In the genomic region with DNA sequence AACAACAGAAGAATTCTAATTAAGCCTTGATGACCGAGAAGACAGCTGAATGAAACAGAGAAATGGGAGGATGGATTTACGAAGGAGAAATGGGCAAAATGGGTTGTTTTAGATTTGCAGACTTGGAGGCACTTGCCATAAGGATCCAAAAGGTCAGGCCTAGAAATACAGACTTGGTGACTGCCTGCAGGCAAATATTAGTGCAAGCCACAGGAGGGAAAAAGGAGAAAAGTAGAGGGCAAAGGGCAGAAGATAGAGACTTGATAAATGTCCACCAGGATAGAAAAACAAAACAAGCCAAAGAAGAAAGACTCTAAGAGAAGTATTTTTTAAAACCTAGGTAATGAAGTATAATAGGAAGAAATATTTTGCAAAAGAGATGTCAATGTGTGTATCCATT, we compare ENCODE assay signal across 29 cellular contexts. TPM values are rescaled to one million over a fixed set of nuclear protein-coding genes. Genes with fewer than 3 reads are reported as not detected.
DNase-seq lines count a peak whose midpoint lies in the region; ATAC-seq, FAIRE-seq and TF ChIP-seq lines count a peak whose summit lies in the region.
"Had no signal": no experiment of that assay in that cellular context is flagged by ENCODE, and none has a peak within 500 bp of the region (broad histone marks: within the 10 kb centered on the region; RNA-seq: fewer than 3 reads in every experiment).

No MANE protein-coding gene starts in this region.

- H4K12ac ChIP-seq in trophoblast cell (ENCODE audit: low read depth, low read length), result no peak overlapping the region

- H3K4me3 ChIP-seq in HEK293 (ENCODE audit: low read depth, low read length) (no peak overlapping the region), Panc1 (ENCODE audit: low read depth in 2 of 2, low read length in 2 of 2) (no peak overlapping the region), keratinocyte (ENCODE audit: control insufficient read depth in 2 of 3, extremely low read depth in 1 of 3, insufficient read depth in 2 of 3, low read depth in 1 of 3, low read length in 3 of 3) (no peak overlapping the region), trophoblast cell (ENCODE audit: low read depth, low read length) (no peak overlapping the region), left lung (no peak overlapping the region)
- H3K4me3 ChIP-seq: adrenal gland, BLaER1, heart right ventricle, MG63, Peyer's patch, prostate gland, sigmoid colon, tibial artery had no signal

- no peaks in the 10 kb centered on the region for H4K20me1 ChIP-seq in keratinocyte (ENCODE audit: control insufficient read depth, extremely low read depth, insufficient read depth, low read length)
- H4K20me1 ChIP-seq: BLaER1 had no signal

- H2BK5ac ChIP-seq in trophoblast cell (ENCODE audit: low read depth, low read length, poor library complexity), result no peak overlapping the region

- FAIRE-seq in keratinocyte (lab: Jason Lieb, UNC), result peak; percentile 34

- no peak overlapping the region for H2BK12ac ChIP-seq in trophoblast cell (ENCODE audit: low read length)

- H2AFZ ChIP-seq in keratinocyte (ENCODE audit: control insufficient read depth, low read length) (no peak overlapping the region), trophoblast cell (ENCODE audit: insufficient read depth, low read length, poor library complexity) (no peak overlapping the region)

- H3K14ac ChIP-seq in trophoblast cell (ENCODE audit: low read length), result no peak overlapping the region

- H3K4me2 ChIP-seq in keratinocyte (ENCODE audit: control insufficient read depth, extremely low read depth, insufficient read depth, low read depth, low read length) (no peak overlapping the region), trophoblast cell (ENCODE audit: low read length) (peak overlapping the region; percentile 16)
- H3K4me2 ChIP-seq: BLaER1 had no signal

- no peak for TF ChIP-seq CTCF in HEK293 (tag by site-specific recombination; IDR thresholded peaks at IDR 0.05)
- TF ChIP-seq CTCF in Panc1 (IDR thresholded peaks at IDR 0.05), result no peak
- no peak for TF ChIP-seq CTCF in keratinocyte (optimal IDR thresholded peaks at IDR 0.05 in 1 of 3, IDR thresholded peaks at IDR 0.05 in 1 of 3, conservative IDR thresholded peaks at IDR 0.05 in 1 of 3; ENCODE audit: extremely low read depth in 1 of 3, insufficient read depth in 2 of 3, low read length in 3 of 3)
- no peak for TF ChIP-seq CTCF in left lung (IDR thresholded peaks at IDR 0.05)

- no peak overlapping the region for H3K23ac ChIP-seq in trophoblast cell (ENCODE audit: low read length)

- POLR2A ChIA-PET in HEK293 (lab: Yijun Ruan, JAX), result no interaction called here
- POLR2A ChIA-PET in Panc1 (lab: Charles Lee), result no interaction called here

- dilution Hi-C loops in keratinocyte (cut with MboI; ENCODE audit: extremely low pct_ligation_motif_present, low sequenced_read_pairs), result no loop called here

- H3K79me2 ChIP-seq in keratinocyte (ENCODE audit: control insufficient read depth, insufficient read depth, low read length), result no peaks in the 10 kb centered on the region
- no peaks in the 10 kb centered on the region for H3K79me2 ChIP-seq in trophoblast cell (ENCODE audit: control insufficient read depth, insufficient read depth, low read length, poor library complexity)

- CTCF ChIA-PET in HEK293 (lab: Yijun Ruan, JAX), result interaction anchor here (0.7 to 1.1 kb wide), 2 partner anchors 135 to 166 kb away, joined by 3 to 4 read pairs; no protein-coding TSS in a partner anchor
- CTCF ChIA-PET in Panc1 (lab: Charles Lee), result no interaction called here

- H3K4ac ChIP-seq in trophoblast cell (ENCODE audit: low read depth, low read length), result no peak overlapping the region

- H3K9me3 ChIP-seq in HEK293 (ENCODE audit: control insufficient read depth, insufficient read depth, low read depth, low read length) (no peaks in the 10 kb centered on the region), Panc1 (ENCODE audit: control insufficient read depth, insufficient read depth, low read depth, low read length) (no peaks in the 10 kb centered on the region), keratinocyte (ENCODE audit: control insufficient read depth, low read depth, low read length) (no peaks in the 10 kb centered on the region), trophoblast cell (ENCODE audit: insufficient read depth, low read depth, low read length) (no peaks in the 10 kb centered on the region), left lung (no peaks in the 10 kb centered on the region)
- H3K9me3 ChIP-seq: adrenal gland, BLaER1, heart right ventricle, MG63, Peyer's patch, prostate gland, sigmoid colon, tibial artery had no signal

- no TSS peak for BruUV-seq in Panc1 (replicated peaks; lab: Mats Ljungman, UMichigan)

- intact Hi-C loops in Panc1 (cut with micrococcal nuclease; ENCODE audit: unreplicated experiment) (no loop called here), left lung (cut with DNase I) (no loop called here)

- no peak overlapping the region for H3K9ac ChIP-seq in keratinocyte (ENCODE audit: control insufficient read depth, extremely low read depth, insufficient read depth, low read length)
- H3K9ac ChIP-seq in trophoblast cell (ENCODE audit: low read length), result no peak overlapping the region
- H3K9ac ChIP-seq: BLaER1 had no signal

- H3K79me1 ChIP-seq in trophoblast cell (ENCODE audit: low read length), result peaks cover 7% of the 10 kb centered on the region

- H2BK120ac ChIP-seq in trophoblast cell (ENCODE audit: insufficient read depth, low read length, poor library complexity), result no peak overlapping the region

- H4K91ac ChIP-seq in trophoblast cell (ENCODE audit: low read depth, low read length), result no peak overlapping the region

- H3K18ac ChIP-seq in trophoblast cell (ENCODE audit: low read length), result no peak overlapping the region

- in situ Hi-C loops in Panc1 (cut with HindIII; ENCODE audit: low pct_unique_long_range_greater_than_20kb, low sequenced_read_pairs), result no loop called here

- H3K27ac ChIP-seq in HEK293 (ENCODE audit: extremely low read depth, low read depth, low read length) (0 out of 2 replicates have a peak overlapping the region, but pooled peaks have one; percentile 10), Panc1 (ENCODE audit: low read length) (peak overlapping the region; percentile 55; the same call in 1 of the 2 replicates), keratinocyte (ENCODE audit: control insufficient read depth, insufficient read depth, low read length) (no peak overlapping the region), trophoblast cell (ENCODE audit: low read depth, low read length) (peak overlapping the region; percentile 78), left lung (no peak overlapping the region)
- H3K27ac ChIP-seq: adrenal gland, BLaER1, Peyer's patch, prostate gland, sigmoid colon, tibial artery had no signal

- no peak overlapping the region for H4K8ac ChIP-seq in trophoblast cell (ENCODE audit: low read depth, low read length)

- H3K4me1 ChIP-seq in HEK293 (ENCODE audit: control insufficient read depth, insufficient read depth, low read length) (peaks cover 15% of the 10 kb centered on the region), Panc1 (ENCODE audit: control insufficient read depth, insufficient read depth, low read length) (peaks cover 11% of the 10 kb centered on the region), keratinocyte (ENCODE audit: control insufficient read depth, extremely low read depth, insufficient read depth, low read length) (no peaks in the 10 kb centered on the region), trophoblast cell (ENCODE audit: control insufficient read depth in 1 of 2, insufficient read depth in 2 of 2, low read length in 2 of 2) (peaks cover 0 to 2% of the 10 kb centered on the region in 2 experiments), left lung (no peaks in the 10 kb centered on the region)
- H3K4me1 ChIP-seq: adrenal gland, prostate gland, tibial artery had no signal

- H3K36me3 ChIP-seq in HEK293 (ENCODE audit: control insufficient read depth in 2 of 2, insufficient read depth in 1 of 2, low read length in 2 of 2) (peaks cover 0 to 4% of the 10 kb centered on the region in 2 experiments; a peak in 1 of 3 replicates), Panc1 (ENCODE audit: control insufficient read depth, insufficient read depth, low read length) (peaks cover 6% of the 10 kb centered on the region; the same call in 1 of the 2 replicates), keratinocyte (ENCODE audit: control insufficient read depth in 2 of 2, extremely low read depth in 1 of 2, insufficient read depth in 2 of 2, low read length in 2 of 2) (no peaks in the 10 kb centered on the region), trophoblast cell (ENCODE audit: control insufficient read depth in 1 of 2, insufficient read depth in 2 of 2, low read length in 2 of 2) (peaks cover 0 to 2% of the 10 kb centered on the region in 2 experiments), left lung (no peaks in the 10 kb centered on the region)
- H3K36me3 ChIP-seq: adrenal gland, Peyer's patch, prostate gland, sigmoid colon, tibial artery had no signal

- no peaks in the 10 kb centered on the region for H3K27me3 ChIP-seq in Panc1 (ENCODE audit: control insufficient read depth, insufficient read depth, low read length)
- no peaks in the 10 kb centered on the region for H3K27me3 ChIP-seq in keratinocyte (ENCODE audit: control insufficient read depth, extremely low read depth, insufficient read depth, low read length)
- no peaks in the 10 kb centered on the region for H3K27me3 ChIP-seq in trophoblast cell (ENCODE audit: insufficient read depth, low read length)
- no peaks in the 10 kb centered on the region for H3K27me3 ChIP-seq in left lung
- H3K27me3 ChIP-seq: adrenal gland, BLaER1, heart right ventricle, MG63, Peyer's patch, sigmoid colon, tibial artery had no signal

- DNase-seq in Panc1 (ENCODE audit: low read depth, low spot score) (no peak), keratinocyte (ENCODE audit: low read depth, low spot score) (no peak), trophoblast cell (peak in 1 of 2 donors; percentile 15), left lung (no peak)
- DNase-seq: activated CD8-positive, alpha-beta memory T cell treated with anti-CD3 and anti-CD28 coated beads, Interleukin-2, amount 50 U/mL, for 48 hours; activated CD8-positive, alpha-beta T cell treated with anti-CD3 and anti-CD28 coated beads for 36 hours; activated naive CD4-positive, alpha-beta T cell treated with anti-CD3 and anti-CD28 coated beads for 36 hours; adrenal gland; COR-L47; DMS79; foreskin melanocyte; GDM1; heart right ventricle; KG1; left cardiac atrium; MG63; NCI-H2081 treated with DMSO at 0.1 percent for 48 hours; NCI-H226; NCI-H526 treated with DMSO at 0.1 percent for 48 hours; Peyer's patch; SHP77; sigmoid colon; stimulated activated CD4-positive, alpha-beta T cell treated with anti-CD3 and anti-CD28 coated beads, Interleukin-4, amount 100 ng/mL, for 24 hours; tibial artery had no signal

- ATAC-seq in Panc1 (no peak), HG02981 (IDR thresholded peaks at IDR 0.05; ENCODE audit: unreplicated experiment) (no peak), HG03196 (IDR thresholded peaks at IDR 0.05; ENCODE audit: unreplicated experiment) (no peak), left lung (no peak)
- ATAC-seq: activated CD8-positive, alpha-beta T cell treated with anti-CD3 and anti-CD28 coated beads for 36 hours; heart right ventricle had no signal

- no peak overlapping the region for H2AK5ac ChIP-seq in trophoblast cell (ENCODE audit: low read length)

- no peaks in the 10 kb centered on the region for H3K9me1 ChIP-seq in keratinocyte (ENCODE audit: control insufficient read depth, extremely low read depth, insufficient read depth, low read length)

- no CpG with 5 or more reads among the region's 2 CpGs for WGBS in trophoblast cell (ENCODE audit: extremely low coverage, insufficient coverage, insufficient read length)

RNA-seq across cellular contexts. Expression of gene CCDC34, which starts 13.1 kb away (rescaled TPM):
- total RNA-seq in Panc1 (2021; ENCODE audit: unreplicated experiment) (28.3 TPM), left lung (1 to 10 TPM; 3.2 to 5.0 TPM)
- 21.2 TPM for polyA plus RNA-seq in Panc1 (2012; ENCODE audit: insufficient read length)
- polyA plus RNA-seq in keratinocyte, result 1.6 to 4.2 TPM (median 3.1 TPM) in 3 replicates
- 3.5 TPM for polyA plus RNA-seq in keratinocyte (2011; ENCODE audit: low read depth)
- 1.8 and 2.1 TPM in 2 replicates for polyA plus RNA-seq in keratinocyte (2011; cell fraction: cytosol; rRNA removed)
- polyA plus RNA-seq in keratinocyte (2011; cell fraction: nucleus; rRNA removed), result 1.8 and 2.0 TPM in 2 replicates
- 2.7 and 5.8 TPM in 2 replicates for polyA plus RNA-seq in keratinocyte (2012; ENCODE audit: low replicate concordance)
- 0.59 to 2.1 TPM (median 0.66 TPM) in 3 replicates for polyA minus RNA-seq in keratinocyte
- 1.2 TPM for polyA minus RNA-seq in keratinocyte (2011; cell fraction: cytosol; rRNA and poly(A)+ RNA removed)
- polyA minus RNA-seq in keratinocyte (2011; cell fraction: nucleus; rRNA and poly(A)+ RNA removed), result 3.0 and 7.3 TPM in 2 replicates
- polyA plus RNA-seq in trophoblast cell (2013), result 23.5 and 25.3 TPM in 2 replicates

Comparison
In these comparisons a context has a peak if more than half of its experiments do, and no peak if none do; other contexts are left out.
1. H3K27ac ChIP-seq: peak in HEK293 (single experiment), Panc1 (single experiment) and trophoblast cell (single experiment); none in keratinocyte (single experiment) and left lung (0 of 2).